14 cellular contexts compared by ENCODE assay signal in the genomic region with DNA sequence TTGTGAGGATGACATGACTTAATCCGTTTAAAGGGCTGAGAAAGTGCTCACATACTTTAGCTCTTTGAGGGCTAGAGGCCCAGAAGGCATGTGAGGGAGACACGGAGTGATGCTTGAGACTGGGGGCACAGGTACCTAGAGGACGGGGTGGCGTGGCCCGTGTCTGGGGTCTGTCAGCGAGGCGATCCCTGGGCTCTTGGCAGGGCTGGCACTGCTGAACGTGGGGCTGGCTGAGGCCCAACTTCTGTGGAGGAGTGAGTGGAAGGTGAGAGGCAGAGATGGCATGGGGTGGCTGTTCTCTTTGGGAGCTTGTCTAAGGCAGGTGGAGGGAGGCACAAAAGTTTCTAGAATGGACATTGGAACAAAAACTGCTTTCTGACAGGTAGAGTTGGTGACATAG. TPM values are rescaled to one million over a fixed set of nuclear protein-coding genes. Genes with fewer than 3 reads are reported as not detected.
DNase-seq lines count a peak whose midpoint lies in the region; ATAC-seq and TF ChIP-seq lines count a peak whose summit lies in the region.
"Had no signal": no experiment of that assay in that cellular context is flagged by ENCODE, and none has a peak within 500 bp of the region (broad histone marks: within the 10 kb centered on the region; RNA-seq: fewer than 3 reads in every experiment).

No MANE protein-coding gene starts in this region.

- H3K27me3 ChIP-seq in colonic mucosa: no peaks in the 10 kb centered on the region
- H3K27me3 ChIP-seq in mucosa of stomach (ENCODE audit: control insufficient read depth, insufficient read depth, low read length): no peaks in the 10 kb centered on the region
- no peaks in the 10 kb centered on the region for H3K27me3 ChIP-seq in vagina
- H3K27me3 ChIP-seq: gastroesophageal sphincter had no signal

- no peak for TF ChIP-seq POLR2A in vagina (IDR thresholded peaks at IDR 0.05)

- H3K27ac ChIP-seq in colonic mucosa (peak overlapping the region; percentile 90), vagina (peak overlapping the region; percentile 66)

- H3K9me3 ChIP-seq in colonic mucosa (no peaks in the 10 kb centered on the region), mucosa of stomach (ENCODE audit: control insufficient read depth, low read length) (no peaks in the 10 kb centered on the region), vagina (no peaks in the 10 kb centered on the region)
- H3K9me3 ChIP-seq: gastroesophageal sphincter had no signal

- H3K4me1 ChIP-seq in colonic mucosa (peaks cover 35% of the 10 kb centered on the region), mucosa of stomach (ENCODE audit: control insufficient read depth, insufficient read depth, low read length) (peaks cover 53% of the 10 kb centered on the region), vagina (peaks cover 64% of the 10 kb centered on the region)

- ATAC-seq in Right ventricle myocardium inferior (peak; percentile 29), GM18868 (IDR thresholded peaks at IDR 0.05; ENCODE audit: unreplicated experiment) (no peak)

- DNase-seq in Right ventricle myocardium inferior (ENCODE audit: missing footprints): no peak
- no peak for DNase-seq in cardiac septum (ENCODE audit: low spot score)
- DNase-seq in colonic mucosa: no peak
- DNase-seq in vagina (ENCODE audit: extremely low spot score in 2 of 2): no peak
- DNase-seq in head of caudate nucleus: no peak
- no peak for DNase-seq in OCI-M2 (lab: John Stamatoyannopoulos, UW; ENCODE audit: unreplicated experiment)
- DNase-seq: activated CD8-positive, alpha-beta memory T cell treated with anti-CD3 and anti-CD28 coated beads, Interleukin-2, amount 50 U/mL, for 48 hours; amniotic stem cell; HFFc6; NCI-H446; stimulated activated CD4-positive, alpha-beta T cell treated with anti-CD3 and anti-CD28 coated beads, Interleukin-12 subunit alpha, Interleukin-12 subunit beta, amount 100 ng/mL, for 4 hours had no signal

- TF ChIP-seq CTCF in colonic mucosa (IDR thresholded peaks at IDR 0.05) (no peak), vagina (IDR thresholded peaks at IDR 0.05) (no peak)

- H3K36me3 ChIP-seq in colonic mucosa (no peaks in the 10 kb centered on the region), mucosa of stomach (ENCODE audit: control insufficient read depth, insufficient read depth, low read length) (no peaks in the 10 kb centered on the region), vagina (no peaks in the 10 kb centered on the region)

- H3K4me3 ChIP-seq in colonic mucosa: no peak overlapping the region
- no peak overlapping the region for H3K4me3 ChIP-seq in mucosa of stomach (ENCODE audit: low read length)
- no peak overlapping the region for H3K4me3 ChIP-seq in vagina
- H3K4me3 ChIP-seq: gastroesophageal sphincter had no signal

- H3K9ac ChIP-seq in colonic mucosa (ENCODE audit: low read depth in 2 of 2, low read length in 2 of 2): peak overlapping the region; percentile 20 to 76
- H3K9ac ChIP-seq in mucosa of stomach (ENCODE audit: low read length): peak overlapping the region; percentile 86

- intact Hi-C loops in Right ventricle myocardium inferior (cut with DNase I) (no loop called here), cardiac septum (cut with DNase I) (no loop called here), colonic mucosa (cut with DNase I) (no loop called here), vagina (cut with DNase I) (no loop called here), head of caudate nucleus (cut with DNase I) (no loop called here)

RNA-seq across cellular contexts. Expression of gene SEMA4B, which starts 9.5 kb away (rescaled TPM):
- 27.7 TPM for total RNA-seq in Right ventricle myocardium inferior
- 21.2 TPM for total RNA-seq in cardiac septum
- total RNA-seq in colonic mucosa: 100 to 1,000 TPM; 102 to 141 TPM
- 205 TPM for total RNA-seq in vagina

RNA-seq across cellular contexts. Expression of gene CIB1, which starts 23.1 kb away (rescaled TPM):
- 73.2 TPM for total RNA-seq in Right ventricle myocardium inferior
- total RNA-seq in cardiac septum: 69.9 TPM
- total RNA-seq in colonic mucosa: 100 to 1,000 TPM; 212 to 216 TPM
- total RNA-seq in vagina: 42.7 TPM

RNA-seq across cellular contexts. Expression of gene GDPGP1, which starts 23.4 kb away (rescaled TPM):
- total RNA-seq in Right ventricle myocardium inferior (9.8 TPM), cardiac septum (10.6 TPM), colonic mucosa (10 to 100 TPM; 14.4 to 18.6 TPM), vagina (4.9 TPM)

RNA-seq across cellular contexts. Expression of gene TTLL13, which starts 38.8 kb away (rescaled TPM):
- total RNA-seq in Right ventricle myocardium inferior (not detected), cardiac septum (0.16 TPM), colonic mucosa (1 to 10 TPM in 1 of 2 donors, under 1 TPM in 1; 0.35 to 1.2 TPM), vagina (not detected)

RNA-seq across cellular contexts. Expression of gene NGRN, which starts 54.9 kb away (rescaled TPM):
- 122 TPM for total RNA-seq in Right ventricle myocardium inferior
- total RNA-seq in cardiac septum: 111 TPM
- 10 to 100 TPM; 56.5 to 60.4 TPM for total RNA-seq in colonic mucosa
- total RNA-seq in vagina: 59.2 TPM
